21 cellular contexts compared by ENCODE assay signal in genomic region chr22:21054714-21055563, GRCh38. TPM values are rescaled to one million over a fixed set of nuclear protein-coding genes. Genes with fewer than 3 reads are reported as not detected.
A peak's percentile ranks its signal among the peaks of the same experiment; 100 is the strongest.
DNase-seq lines count a peak whose midpoint lies in the region; ATAC-seq, FAIRE-seq and TF ChIP-seq lines count a peak whose summit lies in the region.
"Had no signal": no experiment of that assay in that cellular context is flagged by ENCODE, and none has a peak within 500 bp of the region (broad histone marks: within the 10 kb centered on the region; RNA-seq: fewer than 3 reads in every experiment).

No MANE protein-coding gene starts in this region.

- no peak for TF ChIP-seq RAD21 in HepG2 (CRISPR knock-in tag; IDR thresholded peaks at IDR 0.05)

- no peaks in the 10 kb centered on the region for H3K79me2 ChIP-seq in HepG2 (ENCODE audit: insufficient read depth, low read length)

- TF ChIP-seq EP300 in HepG2 (IDR thresholded peaks at IDR 0.05; ENCODE audit: low read depth in 2 of 2, low read length in 2 of 2) (no peak), HepG2 (CRISPR knock-in tag; IDR thresholded peaks at IDR 0.05; ENCODE audit: borderline replicate concordance) (no peak)

- H3K36me3 ChIP-seq in HepG2 (replicated peaks in 1 of 2; ENCODE audit: control insufficient read depth in 1 of 2, insufficient read depth in 2 of 2, low read length in 2 of 2) (no peaks in the 10 kb centered on the region), right lobe of liver (no peaks in the 10 kb centered on the region), bronchial epithelial cell (ENCODE audit: control insufficient read depth, insufficient read depth, low read length) (no peaks in the 10 kb centered on the region)

- CTCF ChIA-PET in HepG2 (lab: Yijun Ruan, JAX; ENCODE audit: low intra/inter-chr PET ratio, low total read pairs): no interaction called here

- H3K27ac Mint-ChIP-seq in stimulated activated effector memory CD8-positive, alpha-beta T cell treated with anti-CD3 and anti-CD28 coated beads, Interleukin-12 subunit alpha, Interleukin-12 subunit beta, amount 100 ng/mL, for 72 hours: peak overlapping the region; percentile 75

- intact Hi-C loops in HepG2 (cut with micrococcal nuclease; ENCODE audit: unreplicated experiment) (no loop called here), right lobe of liver (cut with DNase I) (no loop called here)

- H3K36me3 Mint-ChIP-seq in stimulated activated effector memory CD8-positive, alpha-beta T cell treated with anti-CD3 and anti-CD28 coated beads, Interleukin-12 subunit alpha, Interleukin-12 subunit beta, amount 100 ng/mL, for 72 hours: no peaks in the 10 kb centered on the region
- H3K36me3 Mint-ChIP-seq: CD8-positive, alpha-beta memory T cell had no signal

- H2AFZ ChIP-seq in HepG2 (ENCODE audit: low read length): no peak overlapping the region

- no peak overlapping the region for H3K4me3 Mint-ChIP-seq in stimulated activated effector memory CD8-positive, alpha-beta T cell treated with anti-CD3 and anti-CD28 coated beads, Interleukin-12 subunit alpha, Interleukin-12 subunit beta, amount 100 ng/mL, for 72 hours

- H4K20me1 ChIP-seq in HepG2 (ENCODE audit: insufficient read depth, low read length): no peaks in the 10 kb centered on the region

- H3K27ac ChIP-seq in HepG2 (ENCODE audit: extremely low read length, insufficient read depth, low read length) (no peak overlapping the region), right lobe of liver (no peak overlapping the region)

- no peak for FAIRE-seq in HepG2 (lab: Jason Lieb, UNC)
- no peak for FAIRE-seq in bronchial epithelial cell (lab: Jason Lieb, UNC)
- FAIRE-seq: A204.1 had no signal

- BruUV-seq in HepG2 (replicated peaks; lab: Mats Ljungman, UMichigan): no TSS peak

- H3K9me3 ChIP-seq in HepG2 (ENCODE audit: low read length): no peaks in the 10 kb centered on the region
- no peaks in the 10 kb centered on the region for H3K9me3 ChIP-seq in right lobe of liver
- H3K9me3 ChIP-seq: SK-N-SH had no signal

- POLR2A ChIA-PET in HepG2 (lab: Yijun Ruan, JAX): no interaction called here

- TF ChIP-seq POLR2A in HepG2 (IDR thresholded peaks at IDR 0.05; ENCODE audit: insufficient read depth in 1 of 2, low read depth in 2 of 2, low read length in 2 of 2): no peak
- TF ChIP-seq POLR2A in right lobe of liver (IDR thresholded peaks at IDR 0.05): no peak

- ATAC-seq in HepG2 (no peak), right lobe of liver (no peak), GM18519 (IDR thresholded peaks at IDR 0.05; ENCODE audit: low FRiP score, unreplicated experiment) (no peak), GM18867 (IDR thresholded peaks at IDR 0.05; ENCODE audit: unreplicated experiment) (no peak)
- no peak for ATAC-seq in stimulated activated effector memory CD8-positive, alpha-beta T cell treated with anti-CD3 and anti-CD28 coated beads, Interleukin-12 subunit alpha, Interleukin-12 subunit beta, amount 100 ng/mL, for 72 hours
- ATAC-seq: HCT116 had no signal

- H3K9me3 Mint-ChIP-seq in stimulated activated effector memory CD8-positive, alpha-beta T cell treated with anti-CD3 and anti-CD28 coated beads, Interleukin-12 subunit alpha, Interleukin-12 subunit beta, amount 100 ng/mL, for 72 hours: no peaks in the 10 kb centered on the region
- H3K9me3 Mint-ChIP-seq: CD8-positive, alpha-beta memory T cell had no signal

- H3K27me3 ChIP-seq in HepG2 (ENCODE audit: control insufficient read depth in 1 of 2, insufficient read depth in 2 of 2, low read length in 2 of 2) (peaks cover 6 to 54% of the 10 kb centered on the region in 2 experiments; a peak in 4 of 5 replicates), right lobe of liver (no peaks in the 10 kb centered on the region), bronchial epithelial cell (ENCODE audit: control insufficient read depth, insufficient read depth, low read length) (no peaks in the 10 kb centered on the region)

- TF ChIP-seq CTCF in HepG2 (CRISPR knock-in tag; IDR thresholded peaks at IDR 0.05) (no peak), right lobe of liver (IDR thresholded peaks at IDR 0.05) (no peak), bronchial epithelial cell (IDR thresholded peaks at IDR 0.05; ENCODE audit: insufficient read depth, low read length, severe bottlenecking) (no peak)

- peaks cover 28% of the 10 kb centered on the region for H3K4me1 Mint-ChIP-seq in stimulated activated effector memory CD8-positive, alpha-beta T cell treated with anti-CD3 and anti-CD28 coated beads, Interleukin-12 subunit alpha, Interleukin-12 subunit beta, amount 100 ng/mL, for 72 hours

- H3K4me1 ChIP-seq in HepG2 (ENCODE audit: insufficient read depth, low read length): no peaks in the 10 kb centered on the region
- no peaks in the 10 kb centered on the region for H3K4me1 ChIP-seq in right lobe of liver

- in situ Hi-C loops in HepG2 (cut with HindIII; ENCODE audit: extremely low pct_ligation_motif_present, low pct_unique_long_range_greater_than_20kb) (no loop called here), KBM-7 (cut with MboI; ENCODE audit: low pct_unique_long_range_greater_than_20kb, low sequenced_read_pairs) (no loop called here)

- no peak for DNase-seq in HepG2 (ENCODE audit: low spot score)
- DNase-seq in right lobe of liver: no peak
- peak; percentile 35 for DNase-seq in bronchial epithelial cell (ENCODE audit: low read depth)
- peak; percentile 59 for DNase-seq in islet precursor cell
- no peak for DNase-seq in stimulated activated effector memory CD8-positive, alpha-beta T cell treated with anti-CD3 and anti-CD28 coated beads, Interleukin-12 subunit alpha, Interleukin-12 subunit beta, amount 100 ng/mL, for 72 hours (ENCODE audit: low spot score in 2 of 2)
- DNase-seq in KBM-7: no peak
- DNase-seq: C1 segment of cervical spinal cord; CD8-positive, alpha-beta memory T cell; DMS79; KG1; NCI-H1417; NCI-H187; NCI-H2107; NCI-H510A treated with DMSO at 0.1 percent for 48 hours; SHP77 treated with DMSO at 0.1 percent for 48 hours; SK-N-SH had no signal

- H3K4me3 ChIP-seq in HepG2 (replicated peaks in 1 of 3; ENCODE audit: insufficient read depth in 1 of 3, low read depth in 2 of 3, low read length in 3 of 3) (no peak overlapping the region), right lobe of liver (no peak overlapping the region), bronchial epithelial cell (ENCODE audit: low read depth, low read length) (no peak overlapping the region)

- no peak overlapping the region for H3K4me2 ChIP-seq in HepG2 (ENCODE audit: low read depth, low read length)
- H3K4me2 ChIP-seq: SK-N-SH had no signal

- WGBS in HepG2 (ENCODE audit: low lambda C conversion rate): 64% methylated on average over 5 of the region's 11 CpGs
- 57% methylated on average over 2 of the region's 11 CpGs for WGBS in right lobe of liver (ENCODE audit: insufficient coverage, low coverage, low lambda C conversion rate, missing lambda C conversion rate)

- H3K9ac ChIP-seq in HepG2 (ENCODE audit: insufficient read depth, low read depth, low read length): no peak overlapping the region
- H3K9ac ChIP-seq: SK-N-SH had no signal

RNA-seq across cellular contexts. Expression of gene LRRC74B, which starts 9.2 kb away (rescaled TPM):
- total RNA-seq in HepG2 (2016; rRNA removed; fragmentation: Illumina TruSeq; extraction: Trizol) (not detected in 2 replicates), right lobe of liver (not detected), bronchial epithelial cell (not detected in 2 replicates)
- not detected in 2 replicates for total RNA-seq in HepG2 (2016; cell fraction: cytosol; rRNA removed; fragmentation: Illumina TruSeq; extraction: Trizol; ENCODE audit: low read depth)
- total RNA-seq in HepG2 (2016; cell fraction: insoluble cytoplasmic fraction; rRNA removed; fragmentation: Illumina TruSeq; extraction: Trizol): not detected in 2 replicates
- total RNA-seq in HepG2 (2016; cell fraction: membrane; rRNA removed; fragmentation: Illumina TruSeq; extraction: Trizol): not detected in 2 replicates
- total RNA-seq in HepG2 (2016; cell fraction: nucleus; rRNA removed; fragmentation: Illumina TruSeq; extraction: Trizol): not detected in 2 replicates
- polyA plus RNA-seq in HepG2 (2011; rRNA removed): not detected in 2 replicates
- polyA plus RNA-seq in HepG2 (2011; cell fraction: cytosol; rRNA removed): not detected in 2 replicates
- polyA plus RNA-seq in HepG2 (2011; cell fraction: nucleus; rRNA removed): not detected in 2 replicates
- not detected in 2 replicates for polyA plus RNA-seq in HepG2 (2012)
- polyA plus RNA-seq in HepG2 (2016; cell fraction: cytosol; fragmentation: Illumina TruSeq; extraction: Trizol; ENCODE audit: low read depth): not detected in 2 replicates
- not detected in 2 replicates for polyA plus RNA-seq in HepG2 (2016; cell fraction: insoluble cytoplasmic fraction; fragmentation: Illumina TruSeq; extraction: Trizol; ENCODE audit: low read depth)
- not detected in 2 replicates for polyA plus RNA-seq in HepG2 (2016; cell fraction: membrane; fragmentation: Illumina TruSeq; extraction: Trizol; ENCODE audit: low read depth)
- not detected in 2 replicates for polyA plus RNA-seq in HepG2 (2016; cell fraction: nucleus; fragmentation: Illumina TruSeq; extraction: Trizol; ENCODE audit: insufficient read depth, low read depth)
- polyA minus RNA-seq in HepG2 (2011; rRNA and poly(A)+ RNA removed; ENCODE audit: low replicate concordance): not detected in 2 replicates
- not detected in 2 replicates for polyA minus RNA-seq in HepG2 (2011; cell fraction: cytosol; rRNA and poly(A)+ RNA removed)
- not detected in 2 replicates for polyA minus RNA-seq in HepG2 (2011; cell fraction: nucleus; rRNA and poly(A)+ RNA removed)
- total RNA-seq: CD8-positive, alpha-beta memory T cell had no signal
- polyA plus RNA-seq: CD8-positive, alpha-beta memory T cell had no signal

RNA-seq across cellular contexts. Expression of gene SLC7A4, which starts 22.6 kb away (rescaled TPM):
- not detected in 2 replicates for total RNA-seq in HepG2 (2016; rRNA removed; fragmentation: Illumina TruSeq; extraction: Trizol)
- total RNA-seq in HepG2 (2016; cell fraction: cytosol; rRNA removed; fragmentation: Illumina TruSeq; extraction: Trizol; ENCODE audit: low read depth): not detected in 2 replicates
- not detected in 2 replicates for total RNA-seq in HepG2 (2016; cell fraction: insoluble cytoplasmic fraction; rRNA removed; fragmentation: Illumina TruSeq; extraction: Trizol)
- total RNA-seq in HepG2 (2016; cell fraction: membrane; rRNA removed; fragmentation: Illumina TruSeq; extraction: Trizol): not detected in 2 replicates
- total RNA-seq in HepG2 (2016; cell fraction: nucleus; rRNA removed; fragmentation: Illumina TruSeq; extraction: Trizol): not detected in 2 replicates
- polyA plus RNA-seq in HepG2 (2011; rRNA removed): not detected in 2 replicates
- not detected in 2 replicates for polyA plus RNA-seq in HepG2 (2011; cell fraction: cytosol; rRNA removed)
- not detected in 2 replicates for polyA plus RNA-seq in HepG2 (2011; cell fraction: nucleus; rRNA removed)
- polyA plus RNA-seq in HepG2 (2012): not detected in 2 replicates
- not detected in 2 replicates for polyA plus RNA-seq in HepG2 (2016; cell fraction: cytosol; fragmentation: Illumina TruSeq; extraction: Trizol; ENCODE audit: low read depth)
- polyA plus RNA-seq in HepG2 (2016; cell fraction: insoluble cytoplasmic fraction; fragmentation: Illumina TruSeq; extraction: Trizol; ENCODE audit: low read depth): not detected in 2 replicates
- polyA plus RNA-seq in HepG2 (2016; cell fraction: membrane; fragmentation: Illumina TruSeq; extraction: Trizol; ENCODE audit: low read depth): not detected in 2 replicates
- not detected in 2 replicates for polyA plus RNA-seq in HepG2 (2016; cell fraction: nucleus; fragmentation: Illumina TruSeq; extraction: Trizol; ENCODE audit: insufficient read depth, low read depth)
- polyA minus RNA-seq in HepG2 (2011; rRNA and poly(A)+ RNA removed; ENCODE audit: low replicate concordance): not detected in 2 replicates
- not detected in 2 replicates for polyA minus RNA-seq in HepG2 (2011; cell fraction: cytosol; rRNA and poly(A)+ RNA removed)
- polyA minus RNA-seq in HepG2 (2011; cell fraction: nucleus; rRNA and poly(A)+ RNA removed): not detected in 2 replicates
- total RNA-seq in right lobe of liver: under 1 TPM in 5 of 6 experiments, not detected in 1; 0.12 to 0.35 (median 0.18) TPM
- under 0.01 and 0.77 TPM in 2 replicates for total RNA-seq in bronchial epithelial cell
- total RNA-seq: RPMI7951 had no signal

RNA-seq across cellular contexts. Expression of gene P2RX6, which starts 40.0 kb away (rescaled TPM):
- 0.04 TPM in 1 of 2 replicates, not detected in the other for total RNA-seq in HepG2 (2016; rRNA removed; fragmentation: Illumina TruSeq; extraction: Trizol)
- total RNA-seq in HepG2 (2016; cell fraction: cytosol; rRNA removed; fragmentation: Illumina TruSeq; extraction: Trizol; ENCODE audit: low read depth): not detected in 2 replicates
- not detected in 2 replicates for total RNA-seq in HepG2 (2016; cell fraction: insoluble cytoplasmic fraction; rRNA removed; fragmentation: Illumina TruSeq; extraction: Trizol)
- total RNA-seq in HepG2 (2016; cell fraction: membrane; rRNA removed; fragmentation: Illumina TruSeq; extraction: Trizol): not detected in 2 replicates
- total RNA-seq in HepG2 (2016; cell fraction: nucleus; rRNA removed; fragmentation: Illumina TruSeq; extraction: Trizol): not detected in 2 replicates
- polyA plus RNA-seq in HepG2 (2011; rRNA removed): 0.12 and 0.20 TPM in 2 replicates
- 0.06 and 0.19 TPM in 2 replicates for polyA plus RNA-seq in HepG2 (2011; cell fraction: cytosol; rRNA removed)
- 0.66 and 1.2 TPM in 2 replicates for polyA plus RNA-seq in HepG2 (2011; cell fraction: nucleus; rRNA removed)
- polyA plus RNA-seq in HepG2 (2012): 0.07 and 0.25 TPM in 2 replicates
- not detected in 2 replicates for polyA plus RNA-seq in HepG2 (2016; cell fraction: cytosol; fragmentation: Illumina TruSeq; extraction: Trizol; ENCODE audit: low read depth)
- polyA plus RNA-seq in HepG2 (2016; cell fraction: insoluble cytoplasmic fraction; fragmentation: Illumina TruSeq; extraction: Trizol; ENCODE audit: low read depth): not detected in 2 replicates
- not detected in 2 replicates for polyA plus RNA-seq in HepG2 (2016; cell fraction: membrane; fragmentation: Illumina TruSeq; extraction: Trizol; ENCODE audit: low read depth)
- polyA plus RNA-seq in HepG2 (2016; cell fraction: nucleus; fragmentation: Illumina TruSeq; extraction: Trizol; ENCODE audit: insufficient read depth, low read depth): not detected in 2 replicates
- polyA minus RNA-seq in HepG2 (2011; rRNA and poly(A)+ RNA removed; ENCODE audit: low replicate concordance): 0.46 and 5.4 TPM in 2 replicates
- polyA minus RNA-seq in HepG2 (2011; cell fraction: cytosol; rRNA and poly(A)+ RNA removed): not detected in 2 replicates
- 0.50 TPM in 1 of 2 replicates, not detected in the other for polyA minus RNA-seq in HepG2 (2011; cell fraction: nucleus; rRNA and poly(A)+ RNA removed)
- 1 to 10 TPM in 1 of 6 experiments, under 1 TPM in 4, not detected in 1; 0.09 to 1.4 (median 0.42) TPM for total RNA-seq in right lobe of liver
- 0.13 and 0.26 TPM in 2 replicates for total RNA-seq in bronchial epithelial cell

RNA-seq across cellular contexts. Expression of gene THAP7, which starts 53.0 kb away (rescaled TPM):
- total RNA-seq in HepG2 (2016; rRNA removed; fragmentation: Illumina TruSeq; extraction: Trizol) (20.4 and 25.5 TPM in 2 replicates), right lobe of liver (10 to 100 TPM in 5 of 6 experiments, 1 to 10 TPM in 1; 9.3 to 32.5 (median 15.6) TPM), bronchial epithelial cell (23.2 and 29.0 TPM in 2 replicates)
- 10.9 and 13.4 TPM in 2 replicates for total RNA-seq in HepG2 (2016; cell fraction: cytosol; rRNA removed; fragmentation: Illumina TruSeq; extraction: Trizol; ENCODE audit: low read depth)
- total RNA-seq in HepG2 (2016; cell fraction: insoluble cytoplasmic fraction; rRNA removed; fragmentation: Illumina TruSeq; extraction: Trizol): 22.1 and 23.8 TPM in 2 replicates
- 19.2 and 23.3 TPM in 2 replicates for total RNA-seq in HepG2 (2016; cell fraction: membrane; rRNA removed; fragmentation: Illumina TruSeq; extraction: Trizol)
- total RNA-seq in HepG2 (2016; cell fraction: nucleus; rRNA removed; fragmentation: Illumina TruSeq; extraction: Trizol): 18.4 and 19.1 TPM in 2 replicates
- 13.0 and 16.4 TPM in 2 replicates for polyA plus RNA-seq in HepG2 (2011; rRNA removed)
- polyA plus RNA-seq in HepG2 (2011; cell fraction: cytosol; rRNA removed): 11.4 and 17.5 TPM in 2 replicates
- 53.1 and 55.7 TPM in 2 replicates for polyA plus RNA-seq in HepG2 (2011; cell fraction: nucleus; rRNA removed)
- 7.6 and 9.2 TPM in 2 replicates for polyA plus RNA-seq in HepG2 (2012)
- polyA plus RNA-seq in HepG2 (2016; cell fraction: cytosol; fragmentation: Illumina TruSeq; extraction: Trizol; ENCODE audit: low read depth): 11.6 and 14.4 TPM in 2 replicates
- polyA plus RNA-seq in HepG2 (2016; cell fraction: insoluble cytoplasmic fraction; fragmentation: Illumina TruSeq; extraction: Trizol; ENCODE audit: low read depth): 22.2 and 26.6 TPM in 2 replicates
- 17.6 and 24.0 TPM in 2 replicates for polyA plus RNA-seq in HepG2 (2016; cell fraction: membrane; fragmentation: Illumina TruSeq; extraction: Trizol; ENCODE audit: low read depth)
- 42.7 and 46.0 TPM in 2 replicates for polyA plus RNA-seq in HepG2 (2016; cell fraction: nucleus; fragmentation: Illumina TruSeq; extraction: Trizol; ENCODE audit: insufficient read depth, low read depth)
- polyA minus RNA-seq in HepG2 (2011; rRNA and poly(A)+ RNA removed; ENCODE audit: low replicate concordance): 19.9 and 30.3 TPM in 2 replicates
- polyA minus RNA-seq in HepG2 (2011; cell fraction: cytosol; rRNA and poly(A)+ RNA removed): 6.9 and 7.9 TPM in 2 replicates
- polyA minus RNA-seq in HepG2 (2011; cell fraction: nucleus; rRNA and poly(A)+ RNA removed): 34.2 and 38.9 TPM in 2 replicates

Comparison
In these comparisons a context has a peak if more than half of its experiments do, and no peak if none do; other contexts are left out.
1. DNase-seq: peak in bronchial epithelial cell (single experiment) and islet precursor cell (single experiment); none in HepG2 (single experiment), right lobe of liver (0 of 3), stimulated activated effector memory CD8-positive, alpha-beta T cell treated with anti-CD3 and anti-CD28 coated beads, Interleukin-12 subunit alpha, Interleukin-12 subunit beta, amount 100 ng/mL, for 72 hours (0 of 2) and KBM-7 (single experiment).